Comparison of ENCODE assay signal across 33 cellular contexts in the genomic region with DNA sequence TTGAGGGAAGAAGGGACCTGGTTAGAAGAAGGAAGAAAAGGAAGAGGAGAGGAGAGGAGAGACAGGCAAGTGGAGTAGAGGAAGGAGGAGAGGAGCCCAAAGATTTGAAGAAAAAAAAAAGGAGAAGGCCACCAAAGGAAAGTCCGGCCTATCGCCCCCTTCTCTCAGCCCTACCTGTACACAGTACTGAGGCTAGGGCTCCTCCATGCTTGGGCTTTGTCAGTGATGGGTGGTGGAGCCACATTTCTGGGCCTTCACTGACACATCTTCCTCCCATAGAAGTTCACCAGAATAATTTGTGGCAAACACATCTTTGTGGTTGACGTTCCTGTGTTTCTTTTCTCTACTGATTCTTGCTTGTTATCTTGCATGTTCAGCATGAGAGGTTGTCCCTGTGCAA.
A peak's percentile ranks its signal among the peaks of the same experiment; 100 is the strongest.
DNase-seq lines count a peak whose midpoint lies in the region; ATAC-seq and TF ChIP-seq lines count a peak whose summit lies in the region.
"Had no signal": no experiment of that assay in that cellular context is flagged by ENCODE, and none has a peak within 500 bp of the region (broad histone marks: within the 10 kb centered on the region; RNA-seq: fewer than 3 reads in every experiment).

No MANE protein-coding gene starts in this region.

- H3K4me3 ChIP-seq in dorsolateral prefrontal cortex (no peak overlapping the region), skeletal muscle tissue (ENCODE audit: low read length in 3 of 3) (no peak overlapping the region), body of pancreas (no peak overlapping the region)
- H3K4me3 ChIP-seq: GM23248, hepatocyte, PC-9 had no signal

- H3K27ac ChIP-seq in dorsolateral prefrontal cortex (peak overlapping the region in 43 of 59 donors; percentile 16 to 85 (median 59)), skeletal muscle tissue (ENCODE audit: low read depth, low read length) (peak overlapping the region; percentile 68), body of pancreas (no peak overlapping the region)
- H3K27ac ChIP-seq: foreskin keratinocyte, GM23248, hepatocyte, PC-9 had no signal

- H3K27me3 Mint-ChIP-seq in activated naive CD4-positive, alpha-beta T cell treated with anti-CD3 and anti-CD28 coated beads for 36 hours (ENCODE audit: low read depth), result peaks cover 13% of the 10 kb centered on the region
- H3K27me3 Mint-ChIP-seq in activated naive CD8-positive, alpha-beta T cell treated with anti-CD3 and anti-CD28 coated beads for 36 hours, result no peaks in the 10 kb centered on the region
- H3K27me3 Mint-ChIP-seq: B cell; dendritic cell treated with granulocyte-macrophage colony-stimulating factor and Interleukin-4, amounts not matched to agents 40 ng/mL and 50 ng/mL, for 4 days; stimulated activated naive CD8-positive, alpha-beta T cell treated with anti-CD3 and anti-CD28 coated beads, Interleukin-15, Interleukin-2, amounts not matched to agents 100 ng/mL and 50 ng/mL, for 24 hours had no signal

- H3K9ac ChIP-seq in skeletal muscle tissue (ENCODE audit: low read depth in 1 of 3, low read length in 3 of 3), result no peak overlapping the region
- H3K9ac ChIP-seq: GM23248, SK-N-SH had no signal

- peak overlapping the region; percentile 72 for H3K27ac Mint-ChIP-seq in activated naive CD4-positive, alpha-beta T cell treated with anti-CD3 and anti-CD28 coated beads for 36 hours
- H3K27ac Mint-ChIP-seq in activated naive CD8-positive, alpha-beta T cell treated with anti-CD3 and anti-CD28 coated beads for 36 hours, result peak overlapping the region; percentile 80
- H3K27ac Mint-ChIP-seq: B cell; CD4-positive, alpha-beta memory T cell; dendritic cell treated with granulocyte-macrophage colony-stimulating factor and Interleukin-4, amounts not matched to agents 40 ng/mL and 50 ng/mL, for 4 days; natural killer cell; stimulated activated naive CD8-positive, alpha-beta T cell treated with anti-CD3 and anti-CD28 coated beads, Interleukin-15, Interleukin-2, amounts not matched to agents 100 ng/mL and 50 ng/mL, for 24 hours; WTC11 had no signal

- intact Hi-C loops in activated naive CD4-positive, alpha-beta T cell treated with anti-CD3 and anti-CD28 coated beads for 36 hours (cut with micrococcal nuclease), result loop anchor here (1.0 kb wide), 1 partner anchor 25 kb away; no protein-coding TSS in a partner anchor
- intact Hi-C loops in dorsolateral prefrontal cortex (cut with DNase I), result no loop called here
- intact Hi-C loops in body of pancreas (cut with DNase I), result no loop called here

- H3K27me3 ChIP-seq in dorsolateral prefrontal cortex, result no peaks in the 10 kb centered on the region
- H3K27me3 ChIP-seq in skeletal muscle tissue (ENCODE audit: control insufficient read depth in 3 of 3, insufficient read depth in 3 of 3, low read length in 3 of 3), result no peaks in the 10 kb centered on the region
- no peaks in the 10 kb centered on the region for H3K27me3 ChIP-seq in body of pancreas
- H3K27me3 ChIP-seq: foreskin keratinocyte, hepatocyte had no signal

- peaks cover 0 to 5% (median 2%) of the 10 kb centered on the region in 3 donors for H3K36me3 ChIP-seq in skeletal muscle tissue (ENCODE audit: control insufficient read depth in 3 of 3, insufficient read depth in 3 of 3, low read length in 3 of 3)
- H3K36me3 ChIP-seq in body of pancreas (replicated peaks in 1 of 2; ENCODE audit: insufficient read depth in 1 of 2, low read depth in 2 of 2), result no peaks in the 10 kb centered on the region

- H3K4me3 Mint-ChIP-seq in activated naive CD4-positive, alpha-beta T cell treated with anti-CD3 and anti-CD28 coated beads for 36 hours, result no peak overlapping the region
- no peak overlapping the region for H3K4me3 Mint-ChIP-seq in activated naive CD8-positive, alpha-beta T cell treated with anti-CD3 and anti-CD28 coated beads for 36 hours
- H3K4me3 Mint-ChIP-seq: B cell; CD4-positive, alpha-beta memory T cell; dendritic cell treated with granulocyte-macrophage colony-stimulating factor and Interleukin-4, amounts not matched to agents 40 ng/mL and 50 ng/mL, for 4 days; natural killer cell; stimulated activated naive CD8-positive, alpha-beta T cell treated with anti-CD3 and anti-CD28 coated beads, Interleukin-15, Interleukin-2, amounts not matched to agents 100 ng/mL and 50 ng/mL, for 24 hours; WTC11 had no signal

- CTCF ChIA-PET in activated naive CD4-positive, alpha-beta T cell treated with anti-CD3 and anti-CD28 coated beads for 36 hours (lab: Charles Lee), result interaction anchor here (1.3 kb wide), 1 partner anchor 31 kb away, joined by 3 read pairs; no protein-coding TSS in a partner anchor

- peaks cover 1% of the 10 kb centered on the region for H3K9me3 Mint-ChIP-seq in activated naive CD4-positive, alpha-beta T cell treated with anti-CD3 and anti-CD28 coated beads for 36 hours
- H3K9me3 Mint-ChIP-seq in activated naive CD8-positive, alpha-beta T cell treated with anti-CD3 and anti-CD28 coated beads for 36 hours, result peaks cover 1% of the 10 kb centered on the region
- H3K9me3 Mint-ChIP-seq: dendritic cell treated with granulocyte-macrophage colony-stimulating factor and Interleukin-4, amounts not matched to agents 40 ng/mL and 50 ng/mL, for 4 days; natural killer cell; stimulated activated naive CD8-positive, alpha-beta T cell treated with anti-CD3 and anti-CD28 coated beads, Interleukin-15, Interleukin-2, amounts not matched to agents 100 ng/mL and 50 ng/mL, for 24 hours had no signal

- ATAC-seq in body of pancreas (no peak), HG02840 (IDR thresholded peaks at IDR 0.05; ENCODE audit: low FRiP score, unreplicated experiment) (no peak)
- ATAC-seq: esophagus mucosa, foreskin keratinocyte, HepG2, natural killer cell, Right ventricle myocardium inferior, WTC11 had no signal

- no peaks in the 10 kb centered on the region for H3K9me3 ChIP-seq in skeletal muscle tissue (ENCODE audit: control insufficient read depth in 3 of 3, low read length in 3 of 3)
- no peaks in the 10 kb centered on the region for H3K9me3 ChIP-seq in body of pancreas
- H3K9me3 ChIP-seq: SK-N-SH had no signal

- no peak for DNase-seq in activated naive CD4-positive, alpha-beta T cell treated with anti-CD3 and anti-CD28 coated beads for 36 hours
- DNase-seq in activated naive CD4-positive, alpha-beta T cell (lab: John Stamatoyannopoulos, UW), result no peak
- no peak for DNase-seq in activated naive CD8-positive, alpha-beta T cell treated with anti-CD3 and anti-CD28 coated beads for 36 hours
- DNase-seq in dorsolateral prefrontal cortex, result no peak
- no peak for DNase-seq in NCI-H345 treated with DMSO at 0.1 percent for 48 hours (lab: John Stamatoyannopoulos, UW; ENCODE audit: unreplicated experiment)
- DNase-seq in body of pancreas, result no peak
- DNase-seq: activated CD4-positive, alpha-beta T cell treated with anti-CD3 and anti-CD28 coated beads, Interleukin-2, amount 50 U/mL, for 48 hours; activated effector memory CD4-positive, alpha-beta T cell treated with anti-CD3 and anti-CD28 coated beads, Interleukin-2, amount 50 U/mL, for 16 hours; amniotic stem cell; CD4-positive, alpha-beta memory T cell; foreskin keratinocyte; Karpas-422; kidney glomerular epithelial cell; natural killer cell; NCI-H1436; NCI-H2081; NCI-H226; NCI-H69; PC-9; SK-N-SH; small intestine; trophoblast cell had no signal

- 86 to 93% methylated on average over 3 of the region's 3 CpGs for WGBS in body of pancreas, 2 donors

- no peak for TF ChIP-seq POLR2A in body of pancreas (IDR thresholded peaks at IDR 0.05)

- no peaks in the 10 kb centered on the region for H3K36me3 Mint-ChIP-seq in activated naive CD4-positive, alpha-beta T cell treated with anti-CD3 and anti-CD28 coated beads for 36 hours (ENCODE audit: low read depth)
- no peaks in the 10 kb centered on the region for H3K36me3 Mint-ChIP-seq in activated naive CD8-positive, alpha-beta T cell treated with anti-CD3 and anti-CD28 coated beads for 36 hours
- H3K36me3 Mint-ChIP-seq: CD4-positive, alpha-beta memory T cell; natural killer cell had no signal

- H3K4me1 ChIP-seq in skeletal muscle tissue (ENCODE audit: control insufficient read depth in 3 of 3, insufficient read depth in 3 of 3, low read length in 3 of 3) (peaks cover 14 to 18% (median 15%) of the 10 kb centered on the region in 3 donors), body of pancreas (no peaks in the 10 kb centered on the region)
- H3K4me1 ChIP-seq: foreskin keratinocyte had no signal

- no peak for TF ChIP-seq CTCF in dorsolateral prefrontal cortex (IDR thresholded peaks at IDR 0.05 in 54 of 56, conservative IDR thresholded peaks at IDR 0.05 in 2 of 56; ENCODE audit: low read depth in 1 of 56, partially characterized antibody in 56 of 56)
- TF ChIP-seq CTCF in body of pancreas (IDR thresholded peaks at IDR 0.05), result no peak

- peaks cover 23% of the 10 kb centered on the region for H3K4me1 Mint-ChIP-seq in activated naive CD4-positive, alpha-beta T cell treated with anti-CD3 and anti-CD28 coated beads for 36 hours (ENCODE audit: low read depth)
- peaks cover 15% of the 10 kb centered on the region for H3K4me1 Mint-ChIP-seq in activated naive CD8-positive, alpha-beta T cell treated with anti-CD3 and anti-CD28 coated beads for 36 hours
- H3K4me1 Mint-ChIP-seq: B cell; CD4-positive, alpha-beta memory T cell; natural killer cell had no signal

Comparison
In these comparisons a context has a peak if more than half of its experiments do, and no peak if none do; other contexts are left out.
1. H3K27ac ChIP-seq: peak in dorsolateral prefrontal cortex (43 of 59) and skeletal muscle tissue (single experiment); none in body of pancreas (0 of 4).